In genomic region chr4:78529569-78530209, GRCh38 we compare ENCODE assay signal across 1 cellular context.
TF ChIP-seq lines count a peak whose summit lies in the region.

No MANE protein-coding gene starts in this region.

TF ChIP-seq in IMR-90, 13 proteins besides CTCF, POLR2A, EP300 and RAD21:
- TF ChIP-seq MAFK (IDR thresholded peaks at IDR 0.05; ENCODE audit: low read depth, low read length) (no peak), FOS (IDR thresholded peaks at IDR 0.05; ENCODE audit: low read depth, low read length) (peak; percentile 48; the same call in 1 of the 2 replicates), RFX5 (IDR thresholded peaks at IDR 0.05; ENCODE audit: low read depth, low read length) (no peak)
